9 cellular contexts compared by ENCODE assay signal in the genomic region with DNA sequence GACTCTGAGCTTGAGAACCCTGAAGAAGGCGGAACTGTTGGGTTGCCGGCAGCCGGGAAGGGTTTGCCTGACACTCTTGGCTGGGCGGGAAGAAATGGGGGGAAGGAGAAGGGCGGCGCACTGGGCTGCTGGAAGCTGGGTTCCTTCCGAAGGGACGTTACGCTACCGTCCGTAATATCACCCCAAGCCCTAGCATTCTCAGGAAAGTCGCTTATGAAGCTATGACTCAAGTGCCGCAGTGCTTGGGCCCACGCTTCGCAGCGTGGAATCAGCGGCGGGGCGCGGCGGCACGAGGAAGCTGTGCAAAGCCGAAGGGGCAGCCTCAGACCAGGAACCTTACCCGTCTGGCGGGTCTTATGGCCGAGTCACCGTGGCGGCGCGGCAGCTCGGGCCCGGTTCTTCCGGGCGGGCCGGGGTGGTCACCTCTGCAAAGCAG. TPM values are rescaled to one million over a fixed set of nuclear protein-coding genes. Genes with fewer than 3 reads are reported as not detected.
DNase-seq lines count a peak whose midpoint lies in the region.
"Had no signal": no experiment of that assay in that cellular context is flagged by ENCODE, and none has a peak within 500 bp of the region (broad histone marks: within the 10 kb centered on the region; RNA-seq: fewer than 3 reads in every experiment).

No MANE protein-coding gene starts in this region.

- peaks cover 5% of the 10 kb centered on the region for H3K27me3 Mint-ChIP-seq in activated CD4-positive, alpha-beta memory T cell treated with anti-CD3 and anti-CD28 coated beads for 36 hours

- CTCF ChIA-PET in activated CD4-positive, alpha-beta memory T cell treated with anti-CD3 and anti-CD28 coated beads for 36 hours (lab: Charles Lee), result interaction anchor here (0.8 to 2.0 kb wide), 7 partner anchors 13 to 111 kb away, joined by 3 to 9 read pairs (median 3); no protein-coding TSS in a partner anchor

- peak overlapping the region; percentile 40 for H3K4me3 ChIP-seq in mesodermal cell (ENCODE audit: extremely low read depth, insufficient read depth, low read length, poor library complexity, severe bottlenecking)

- H3K27ac ChIP-seq in mesodermal cell (ENCODE audit: low read depth, low read length, severe bottlenecking), result peak overlapping the region; percentile 45
- H3K27ac ChIP-seq: C4-2B had no signal

- H3K4me1 ChIP-seq in mesodermal cell (ENCODE audit: control insufficient read depth, insufficient read depth, low read length, poor library complexity, severe bottlenecking), result no peaks in the 10 kb centered on the region

- DNase-seq in NCI-H1417 (lab: John Stamatoyannopoulos, UW) (peak in 2 of 3 experiments; percentile 49 to 55), NCI-H1417 treated with DMSO at 0.1 percent for 48 hours (lab: John Stamatoyannopoulos, UW) (no peak), HPDE6-E6E7 (ENCODE audit: extremely low spot score) (peak; percentile 56), mesenteric fat pad (ENCODE audit: low spot score) (no peak)
- peak; percentile 82 for DNase-seq in activated CD4-positive, alpha-beta memory T cell treated with anti-CD3 and anti-CD28 coated beads for 36 hours
- peak; percentile 5 for DNase-seq in effector CD4-positive, alpha-beta T cell
- peak; percentile 30 for DNase-seq in stimulated activated CD8-positive, alpha-beta memory T cell treated with anti-CD3 and anti-CD28 coated beads, Interleukin-12 subunit alpha, Interleukin-12 subunit beta, amount 100 ng/mL, for 24 hours (ENCODE audit: extremely low read depth)

- 38 to 52% methylated on average over 27 to 30 of the region's 35 CpGs for WGBS in mesodermal cell (ENCODE audit: insufficient coverage in 2 of 2), 2 experiments

- no peaks in the 10 kb centered on the region for H3K9me3 Mint-ChIP-seq in activated CD4-positive, alpha-beta memory T cell treated with anti-CD3 and anti-CD28 coated beads for 36 hours

- H3K4me1 Mint-ChIP-seq in activated CD4-positive, alpha-beta memory T cell treated with anti-CD3 and anti-CD28 coated beads for 36 hours (ENCODE audit: low read depth), result peaks cover 18% of the 10 kb centered on the region

- H3K36me3 Mint-ChIP-seq in activated CD4-positive, alpha-beta memory T cell treated with anti-CD3 and anti-CD28 coated beads for 36 hours, result no peaks in the 10 kb centered on the region

- no peaks in the 10 kb centered on the region for H3K36me3 ChIP-seq in mesodermal cell (ENCODE audit: control insufficient read depth, insufficient read depth, low read length)

- peak overlapping the region; percentile 77 for H3K4me3 Mint-ChIP-seq in activated CD4-positive, alpha-beta memory T cell treated with anti-CD3 and anti-CD28 coated beads for 36 hours

- intact Hi-C loops in activated CD4-positive, alpha-beta memory T cell treated with anti-CD3 and anti-CD28 coated beads for 36 hours (cut with micrococcal nuclease), result loop anchor here (5.0 kb wide), 1 partner anchor 62 kb away; no protein-coding TSS in a partner anchor

- POLR2A ChIA-PET in activated CD4-positive, alpha-beta memory T cell treated with anti-CD3 and anti-CD28 coated beads for 36 hours (lab: Charles Lee), result interaction anchor here (1.0 to 1.1 kb wide), 3 partner anchors 99 to 108 kb away, joined by 3 to 5 read pairs (median 3); no protein-coding TSS in a partner anchor

- no peak overlapping the region for H3K27ac Mint-ChIP-seq in activated CD4-positive, alpha-beta memory T cell treated with anti-CD3 and anti-CD28 coated beads for 36 hours

- no peaks in the 10 kb centered on the region for H3K9me3 ChIP-seq in mesodermal cell (ENCODE audit: control insufficient read depth, low read length)

RNA-seq across cellular contexts. Expression of a gene that starts 50.2 kb away (rescaled TPM):
- total RNA-seq in activated CD4-positive, alpha-beta memory T cell treated with anti-CD3 and anti-CD28 coated beads for 36 hours, result not detected
- 2.3 TPM for polyA plus RNA-seq in mesodermal cell (2013, experiment 1 of 2)
- polyA plus RNA-seq in mesodermal cell (2013, experiment 2 of 2), result 2.8 TPM
- 0.32 TPM for total RNA-seq in mesenteric fat pad

RNA-seq across cellular contexts. Expression of a gene that starts 51.3 kb away (rescaled TPM):
- total RNA-seq in activated CD4-positive, alpha-beta memory T cell treated with anti-CD3 and anti-CD28 coated beads for 36 hours, result 1 to 10 TPM in 1 of 2 experiments, under 1 TPM in 1; 0.80 to 1.1 TPM
- 0.96 TPM for polyA plus RNA-seq in mesodermal cell (2013, experiment 1 of 2)
- 0.05 TPM for polyA plus RNA-seq in mesodermal cell (2013, experiment 2 of 2)
- total RNA-seq in mesenteric fat pad, result 1.2 TPM

Comparison
In these comparisons a context has a peak if more than half of its experiments do, and no peak if none do; other contexts are left out.
1. DNase-seq: peak in NCI-H1417 (2 of 3), HPDE6-E6E7 (single experiment), activated CD4-positive, alpha-beta memory T cell treated with anti-CD3 and anti-CD28 coated beads for 36 hours (single experiment), effector CD4-positive, alpha-beta T cell (single experiment) and stimulated activated CD8-positive, alpha-beta memory T cell treated with anti-CD3 and anti-CD28 coated beads, Interleukin-12 subunit alpha, Interleukin-12 subunit beta, amount 100 ng/mL, for 24 hours (single experiment); none in NCI-H1417 treated with DMSO at 0.1 percent for 48 hours (single experiment) and mesenteric fat pad (single experiment).